In genomic region chr17:61259360-61259759, GRCh38 we compare ENCODE assay signal across 27 cellular contexts.
DNase-seq lines count a peak whose midpoint lies in the region; ATAC-seq and TF ChIP-seq lines count a peak whose summit lies in the region.
"Had no signal": no experiment of that assay in that cellular context is flagged by ENCODE, and none has a peak within 500 bp of the region (broad histone marks: within the 10 kb centered on the region; RNA-seq: fewer than 3 reads in every experiment).

No MANE protein-coding gene starts in this region.

- H4K91ac ChIP-seq in IMR-90 (ENCODE audit: insufficient read depth, low read depth, low read length): peak overlapping the region; percentile 42; the same call in 1 of the 2 replicates

- H3K79me1 ChIP-seq in IMR-90 (ENCODE audit: low read depth in 1 of 2, low read length in 2 of 2): no peaks in the 10 kb centered on the region

- H3K18ac ChIP-seq in IMR-90 (ENCODE audit: low read depth, low read length): peak overlapping the region; percentile 82

- DNase-seq in IMR-90 (no peak), esophagus muscularis mucosa (ENCODE audit: extremely low spot score) (no peak), testis (no peak), OCI-M1 (lab: John Stamatoyannopoulos, UW) (no peak), retina (no peak), DMS 273 (lab: John Stamatoyannopoulos, UW; ENCODE audit: unreplicated experiment) (no peak)
- DNase-seq: activated CD4-positive, alpha-beta T cell treated with anti-CD3 and anti-CD28 coated beads for 48 hours; activated naive CD4-positive, alpha-beta T cell treated with Interleukin-2 at 50 U/mL for 16 hours; activated T-cell treated with anti-CD3 and anti-CD28 coated beads, Interleukin-2, amount 50 U/mL, for 4 hours; adrenal gland; brain microvascular endothelial cell; Calu3; effector memory CD8-positive, alpha-beta T cell; H9; Kasumi-1; kidney glomerular epithelial cell; MV-4-11; natural killer cell; NCI-H2171 treated with DMSO at 0.1 percent for 48 hours; NCI-H526; ovary; RPMI8226; stimulated activated CD4-positive, alpha-beta T cell treated with anti-CD3 and anti-CD28 coated beads, Interleukin-1b, Interleukin-23, amount 100 ng/mL, for 48 hours had no signal

- peak overlapping the region; percentile 68; the same call in 1 of the 2 replicates for H3K4ac ChIP-seq in IMR-90 (ENCODE audit: low read depth, low read length)

- no peak for TF ChIP-seq EP300 in esophagus muscularis mucosa (IDR thresholded peaks at IDR 0.05)

- H3K4me3 ChIP-seq in IMR-90 (ENCODE audit: insufficient read depth, low read depth, low read length) (no peak overlapping the region), esophagus muscularis mucosa (no peak overlapping the region), mesodermal cell (ENCODE audit: extremely low read depth, insufficient read depth, low read length, poor library complexity, severe bottlenecking) (no peak overlapping the region), testis (no peak overlapping the region)
- H3K4me3 ChIP-seq: adrenal gland, ovary, skin epidermis had no signal

- no peaks in the 10 kb centered on the region for H3K9me3 ChIP-seq in IMR-90 (ENCODE audit: control insufficient read depth, insufficient read depth, low read length)
- H3K9me3 ChIP-seq in esophagus muscularis mucosa: no peaks in the 10 kb centered on the region
- H3K9me3 ChIP-seq in mesodermal cell (ENCODE audit: control insufficient read depth, low read length): no peaks in the 10 kb centered on the region
- H3K9me3 ChIP-seq in testis: no peaks in the 10 kb centered on the region
- H3K9me3 ChIP-seq: adrenal gland, ovary had no signal

- H2AK5ac ChIP-seq in IMR-90 (ENCODE audit: low read depth, low read length): peak overlapping the region; percentile 80

- H2AK9ac ChIP-seq in IMR-90 (replicated peaks; ENCODE audit: low read depth, low read length, poor library complexity): no peak overlapping the region

- POLR2A ChIA-PET in IMR-90 (lab: Charles Lee; ENCODE audit: unreplicated experiment): no interaction called here

- peak overlapping the region; percentile 72; the same call in 2 of the 3 replicates for H2BK15ac ChIP-seq in IMR-90 (ENCODE audit: low read depth, low read length)

- TF ChIP-seq CTCF in IMR-90 (conservative IDR thresholded peaks at IDR 0.05; ENCODE audit: low read depth, low read length): no peak
- no peak for TF ChIP-seq CTCF in esophagus muscularis mucosa (IDR thresholded peaks at IDR 0.05)
- no peak for TF ChIP-seq CTCF in testis (IDR thresholded peaks at IDR 0.05)

- H2AFZ ChIP-seq in IMR-90 (replicated peaks; ENCODE audit: low read length, poor library complexity): no peak overlapping the region

- CTCF ChIA-PET in IMR-90 (lab: Yijun Ruan, JAX): interaction anchor here (1.1 kb wide), 1 partner anchor 48 kb away, joined by 3 read pairs; no protein-coding TSS in a partner anchor

- H3K9ac ChIP-seq in IMR-90 (ENCODE audit: low read depth, low read length): no peak overlapping the region

- peak overlapping the region; percentile 77 for H4K5ac ChIP-seq in IMR-90 (ENCODE audit: low read depth, low read length)

- H2BK5ac ChIP-seq in IMR-90 (ENCODE audit: low read depth, low read length, poor library complexity, severe bottlenecking): no peak overlapping the region

- H4K20me1 ChIP-seq in IMR-90 (ENCODE audit: insufficient read depth, low read length): no peaks in the 10 kb centered on the region

- peak overlapping the region; percentile 21 for H2BK120ac ChIP-seq in IMR-90 (ENCODE audit: low read depth, low read length)

- H3K14ac ChIP-seq in IMR-90 (replicated peaks; ENCODE audit: low read depth, low read length): peak overlapping the region; percentile 31

- peak overlapping the region; percentile 64 for H3K23ac ChIP-seq in IMR-90 (ENCODE audit: low read depth, low read length)

- H3K36me3 ChIP-seq in IMR-90 (ENCODE audit: control insufficient read depth, insufficient read depth, low read length) (no peaks in the 10 kb centered on the region), esophagus muscularis mucosa (no peaks in the 10 kb centered on the region), mesodermal cell (ENCODE audit: control insufficient read depth, insufficient read depth, low read length) (no peaks in the 10 kb centered on the region), testis (ENCODE audit: low read depth, missing control alignments) (no peaks in the 10 kb centered on the region)
- H3K36me3 ChIP-seq: adrenal gland, brain microvascular endothelial cell, ovary had no signal

- no peak for TF ChIP-seq RAD21 in IMR-90 (IDR thresholded peaks at IDR 0.05; ENCODE audit: low read length)

- WGBS in IMR-90 (ENCODE audit: extremely low coverage in 2 of 2, insufficient read length in 1 of 2), 2 experiments: 60% methylated on average over 1 of the region's 3 CpGs; no CpG with 5 or more reads in 1 of the 2 experiments
- 57% methylated on average over 3 of the region's 3 CpGs for WGBS in esophagus muscularis mucosa
- 78 to 79% methylated on average over 3 of the region's 3 CpGs for WGBS in mesodermal cell (ENCODE audit: insufficient coverage in 2 of 2), 2 experiments
- WGBS in testis, 2 donors: 35 to 44% methylated on average over 3 of the region's 3 CpGs

- H3K4me1 ChIP-seq in IMR-90 (ENCODE audit: control insufficient read depth, insufficient read depth, low read length) (peaks cover 11% of the 10 kb centered on the region), esophagus muscularis mucosa (peaks cover 20 to 43% (median 41%) of the 10 kb centered on the region in 4 donors), mesodermal cell (ENCODE audit: control insufficient read depth, insufficient read depth, low read length, poor library complexity, severe bottlenecking) (peaks cover 3% of the 10 kb centered on the region), testis (peaks cover 16% of the 10 kb centered on the region)

- peak overlapping the region; percentile 59; the same call in 1 of the 2 replicates for H2BK20ac ChIP-seq in IMR-90 (ENCODE audit: low read depth, low read length)

- no peak for TF ChIP-seq POLR2A in IMR-90 (IDR thresholded peaks at IDR 0.05; ENCODE audit: low read depth, low read length)
- no peak for TF ChIP-seq POLR2A in esophagus muscularis mucosa (IDR thresholded peaks at IDR 0.05; ENCODE audit: low read depth)
- TF ChIP-seq POLR2A in testis (IDR thresholded peaks at IDR 0.05): no peak

- no TSS peak for BruUV-seq in IMR-90 (replicated peaks; lab: Mats Ljungman, UMichigan)

- dilution Hi-C loops in IMR-90 (cut with HindIII; ENCODE audit: low sequenced_read_pairs, unreplicated experiment): no loop called here

- peaks cover 6% of the 10 kb centered on the region; the same call in 1 of the 2 replicates for H3K9me1 ChIP-seq in IMR-90 (ENCODE audit: insufficient read depth, low read length)

- H3K27me3 ChIP-seq in IMR-90 (ENCODE audit: control insufficient read depth, insufficient read depth, low read length) (no peaks in the 10 kb centered on the region), esophagus muscularis mucosa (no peaks in the 10 kb centered on the region), testis (no peaks in the 10 kb centered on the region)
- H3K27me3 ChIP-seq: adrenal gland, brain microvascular endothelial cell, ovary had no signal

- no peak overlapping the region for H3K56ac ChIP-seq in IMR-90 (ENCODE audit: extremely low read depth, insufficient read depth, low read length)

- no peak overlapping the region for H3K4me2 ChIP-seq in IMR-90 (ENCODE audit: low read depth, low read length)

- in situ Hi-C loops in IMR-90 (cut with MboI; ENCODE audit: low sequenced_read_pairs): no loop called here

- peak overlapping the region; percentile 2 to 22; a peak in 1 of 4 replicates for H4K8ac ChIP-seq in IMR-90 (ENCODE audit: low read depth in 2 of 2, low read length in 2 of 2)

- ATAC-seq in IMR-90 (ENCODE audit: low read depth) (no peak; the same call in 1 of the 2 replicates), HG03196 (IDR thresholded peaks at IDR 0.05; ENCODE audit: unreplicated experiment) (no peak)
- ATAC-seq: activated T-cell treated with anti-CD3 and anti-CD28 coated beads, Interleukin-2, amount 50 U/mL, for 4 hours; effector memory CD8-positive, alpha-beta T cell; esophagus mucosa; natural killer cell had no signal

- H3K27ac ChIP-seq in IMR-90 (ENCODE audit: insufficient read depth, low read length) (0 out of 2 replicates have a peak overlapping the region, but pooled peaks have one; percentile 7), esophagus muscularis mucosa (replicated peaks in 1 of 4) (peak overlapping the region; percentile 72 to 79 (median 75)), mesodermal cell (ENCODE audit: low read depth, low read length, severe bottlenecking) (peak overlapping the region; percentile 62), testis (peak overlapping the region; percentile 28 to 40)
- H3K27ac ChIP-seq: ovary had no signal

- intact Hi-C loops in IMR-90 (cut with micrococcal nuclease) (no loop called here), esophagus muscularis mucosa (cut with DNase I) (loop anchor here (10.0 kb wide), 1 partner anchor 135 kb away; the partner anchor contains the start of gene TBX2), testis (cut with DNase I; ENCODE audit: low total_unique reads) (loop anchor here (10.0 kb wide), 1 partner anchor 145 kb away; no protein-coding TSS in a partner anchor)

TF ChIP-seq in IMR-90, 13 proteins besides CTCF, POLR2A, EP300 and RAD21 (continues in another document):
- TF ChIP-seq RCOR1 (IDR thresholded peaks at IDR 0.05; ENCODE audit: insufficient replicate concordance, low read length) (no peak), CEBPB (IDR thresholded peaks at IDR 0.05; ENCODE audit: low read depth, low read length) (no peak), SMC3 (IDR thresholded peaks at IDR 0.05; ENCODE audit: low read depth, low read length) (no peak), NFE2L2 (IDR thresholded peaks at IDR 0.05; ENCODE audit: low read depth, low read length) (no peak), CHD1 (IDR thresholded peaks at IDR 0.05; ENCODE audit: low read depth, low read length) (no peak), FOS (IDR thresholded peaks at IDR 0.05; ENCODE audit: low read depth, low read length) (no peak)
- TF ChIP-seq, protein P1, sequence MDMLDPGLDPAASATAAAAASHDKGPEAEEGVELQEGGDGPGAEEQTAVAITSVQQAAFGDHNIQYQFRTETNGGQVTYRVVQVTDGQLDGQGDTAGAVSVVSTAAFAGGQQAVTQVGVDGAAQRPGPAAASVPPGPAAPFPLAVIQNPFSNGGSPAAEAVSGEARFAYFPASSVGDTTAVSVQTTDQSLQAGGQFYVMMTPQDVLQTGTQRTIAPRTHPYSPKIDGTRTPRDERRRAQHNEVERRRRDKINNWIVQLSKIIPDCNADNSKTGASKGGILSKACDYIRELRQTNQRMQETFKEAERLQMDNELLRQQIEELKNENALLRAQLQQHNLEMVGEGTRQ (IDR thresholded peaks at IDR 0.05; ENCODE audit: low read depth, low read length): no peak

Comparison
In these comparisons a context has a peak if more than half of its experiments do, and no peak if none do; other contexts are left out.
1. H3K27ac ChIP-seq: peak in every context shown above with its lines; median percentile 75 in esophagus muscularis mucosa; 62 in mesodermal cell; 34 in testis; 7 in IMR-90.